In the genomic region with DNA sequence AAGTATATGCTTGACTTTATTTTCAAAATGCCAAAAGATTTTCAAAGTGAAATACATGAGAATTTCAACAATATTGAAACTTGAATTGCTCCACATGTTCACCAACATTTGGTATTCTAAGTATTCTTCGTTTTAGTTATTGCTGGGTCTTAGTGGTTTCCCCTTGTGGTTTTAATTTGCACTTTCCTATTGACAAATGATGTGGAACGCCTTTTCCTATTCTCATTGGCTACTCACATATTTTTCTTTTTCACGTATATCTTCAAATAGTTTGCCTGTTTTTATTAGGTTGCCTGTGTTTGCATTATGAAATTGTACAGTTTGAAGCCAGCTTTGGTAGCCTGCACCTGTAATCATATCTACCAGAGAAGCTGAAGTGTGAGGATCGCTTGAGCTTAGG, we compare ENCODE assay signal across 30 cellular contexts.
"Had no signal": no experiment of that assay in that cellular context is flagged by ENCODE, and none has a peak within 500 bp of the region (broad histone marks: within the 10 kb centered on the region; RNA-seq: fewer than 3 reads in every experiment).

No MANE protein-coding gene starts in this region.

- H3K36me3 ChIP-seq: adrenal gland, brain microvascular endothelial cell, breast epithelium had no signal

- H3K27ac ChIP-seq: adrenal gland, body of pancreas, brain microvascular endothelial cell, breast epithelium had no signal

- FAIRE-seq: astrocyte had no signal

- H3K9me3 ChIP-seq: adrenal gland, body of pancreas, breast epithelium had no signal

- H3K4me3 ChIP-seq: adrenal gland, body of pancreas, breast epithelium had no signal

- DNase-seq: activated B cell treated with CpG ODN at 0.5 μM for 24 hours; activated CD4-positive, alpha-beta memory T cell treated with anti-CD3 and anti-CD28 coated beads for 36 hours; activated CD4-positive, alpha-beta T cell treated with anti-CD3 and anti-CD28 coated beads for 4 hours; activated CD4-positive, alpha-beta T cell treated with anti-CD3 and anti-CD28 coated beads, Interleukin-2, amount 10 ng/mL, durations not matched to agents 24 days and 14 days; activated CD4-positive, alpha-beta T cell treated with anti-CD3 and anti-CD28 coated beads, Interleukin-2, amount 50 U/mL, for 1 hour; activated CD4-positive, alpha-beta T cell treated with anti-CD3 and anti-CD28 coated beads, Interleukin-2, amount 50 U/mL, for 4 hours; activated CD4-positive, CD25-positive, alpha-beta regulatory T cell treated with anti-CD3 and anti-CD28 coated beads, Interleukin-2, amount 50 U/mL, for 72 hours; activated CD8-positive, alpha-beta memory T cell treated with anti-CD3 and anti-CD28 coated beads, Interleukin-2, amount 50 U/mL, for 4 hours; activated CD8-positive, alpha-beta T cell treated with anti-CD3 and anti-CD28 coated beads for 36 hours; activated effector memory CD4-positive, alpha-beta T cell treated with anti-CD3 and anti-CD28 coated beads, Interleukin-2, amount 50 U/mL, for 16 hours; activated gamma-delta T cell treated with Interleukin-2 at 50 U/mL for 16 hours; activated naive CD4-positive, alpha-beta T cell; activated naive CD4-positive, alpha-beta T cell treated with anti-CD3 and anti-CD28 coated beads for 36 hours; activated naive CD4-positive, alpha-beta T cell treated with anti-CD3 and anti-CD28 coated beads, Interleukin-2, amount 50 U/mL, for 16 hours; activated naive CD8-positive, alpha-beta T cell treated with anti-CD3 and anti-CD28 coated beads for 36 hours; activated T-cell treated with anti-CD3 and anti-CD28 coated beads for 4 hours; activated T-cell treated with anti-CD3 and anti-CD28 coated beads, Interleukin-2, amount 50 U/mL, for 1 hour; activated T-cell treated with anti-CD3 and anti-CD28 coated beads, Interleukin-2, amount 50 U/mL, for 4 hours; activated T-cell treated with anti-CD3 and anti-CD28 coated beads, Interleukin-2, amount 50 U/mL, for 72 hours; adrenal gland; amniotic stem cell; aorta; body of pancreas; brain microvascular endothelial cell; central memory CD4-positive, alpha-beta T cell; T-helper 1 cell; T-helper 2 cell; T-helper 9 cell had no signal

- H3K4me1 ChIP-seq: adrenal gland, body of pancreas, breast epithelium had no signal

- H3K27me3 ChIP-seq: adrenal gland, body of pancreas, brain microvascular endothelial cell, breast epithelium had no signal
